Comparison of ENCODE assay signal across 1 cellular context in the genomic region with DNA sequence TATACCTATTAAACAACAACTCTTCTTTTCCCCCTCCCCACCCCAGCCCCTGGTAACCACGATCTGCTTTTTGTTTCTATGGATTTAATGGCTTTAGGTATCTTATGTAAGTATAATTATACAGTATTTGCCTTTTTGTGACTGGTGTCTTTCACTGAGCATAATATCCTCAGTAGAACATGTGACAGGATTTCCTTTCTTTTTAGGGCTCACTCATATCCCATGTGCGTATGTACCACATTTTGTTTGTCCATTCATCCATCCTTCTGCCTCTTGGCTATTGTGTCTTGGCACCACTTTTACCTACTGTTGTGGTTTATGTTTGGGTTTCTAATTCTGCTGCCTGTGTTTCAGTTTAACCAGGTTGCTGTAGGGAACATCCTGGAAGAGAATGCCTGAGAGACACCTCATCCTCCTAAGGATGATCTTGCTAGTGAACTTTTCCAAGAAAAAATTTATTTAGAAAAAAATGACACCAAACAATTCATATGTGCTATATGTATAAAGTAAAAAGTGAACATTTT.
TF ChIP-seq lines count a peak whose summit lies in the region.

No MANE protein-coding gene starts in this region.

TF ChIP-seq in H1, 55 proteins besides CTCF, POLR2A, EP300 and RAD21 (continued from another document):
- TF ChIP-seq PHF8 (conservative IDR thresholded peaks at IDR 0.05; ENCODE audit: low read depth, low read length), result no peak
- TF ChIP-seq SP4 (IDR thresholded peaks at IDR 0.05; ENCODE audit: low read length), result no peak
- no peak for TF ChIP-seq NRF1 (IDR thresholded peaks at IDR 0.05; ENCODE audit: low read depth, low read length)
- TF ChIP-seq POLR2AphosphoS5 (IDR thresholded peaks at IDR 0.05; ENCODE audit: low read depth, low read length), result no peak
- no peak for TF ChIP-seq SIX5 (IDR thresholded peaks at IDR 0.05; ENCODE audit: low read depth, low read length)
- no peak for TF ChIP-seq GTF2F1 (IDR thresholded peaks at IDR 0.05; ENCODE audit: borderline replicate concordance, low read depth, low read length)
- no peak for TF ChIP-seq BACH1 (IDR thresholded peaks at IDR 0.05; ENCODE audit: low read length)
- no peak for TF ChIP-seq CHD7 (IDR thresholded peaks at IDR 0.05; ENCODE audit: insufficient replicate concordance, low read length)
- TF ChIP-seq SIRT6 (IDR thresholded peaks at IDR 0.05; ENCODE audit: low read length), result no peak
- TF ChIP-seq SP1 (IDR thresholded peaks at IDR 0.05; ENCODE audit: low read depth, low read length), result no peak
- no peak for TF ChIP-seq CHD2 (IDR thresholded peaks at IDR 0.05; ENCODE audit: low read length)
- TF ChIP-seq ASH2L (IDR thresholded peaks at IDR 0.05; ENCODE audit: low read length), result no peak
- TF ChIP-seq RFX5 (IDR thresholded peaks at IDR 0.05; ENCODE audit: borderline replicate concordance, low read depth, low read length), result no peak
